Comparison of ENCODE assay signal across 10 cellular contexts in genomic region chr1:202164271-202165037, GRCh38. TPM values are rescaled to one million over a fixed set of nuclear protein-coding genes. Genes with fewer than 3 reads are reported as not detected.
A peak's percentile ranks its signal among the peaks of the same experiment; 100 is the strongest.
DNase-seq lines count a peak whose midpoint lies in the region; ATAC-seq and TF ChIP-seq lines count a peak whose summit lies in the region.
"Had no signal": no experiment of that assay in that cellular context is flagged by ENCODE, and none has a peak within 500 bp of the region (broad histone marks: within the 10 kb centered on the region; RNA-seq: fewer than 3 reads in every experiment).

No MANE protein-coding gene starts in this region.

- no peaks in the 10 kb centered on the region for H3F3A ChIP-seq in GM23248 (ENCODE audit: insufficient read depth)

- H3K27me3 ChIP-seq in GM23248 (replicated peaks; ENCODE audit: insufficient read depth) = no peaks in the 10 kb centered on the region

- intact Hi-C loops in head of caudate nucleus (cut with DNase I) = no loop called here

- no peak for TF ChIP-seq POLR2A in GM18505 (IDR thresholded peaks at IDR 0.05; ENCODE audit: borderline replicate concordance, extremely low read depth, insufficient read depth, insufficient read length)

- no peaks in the 10 kb centered on the region for H3K79me2 ChIP-seq in GM23248 (ENCODE audit: insufficient read depth)

- no peaks in the 10 kb centered on the region for H4K20me1 ChIP-seq in GM23248 (ENCODE audit: insufficient read depth)

- no peak overlapping the region for H3K27ac ChIP-seq in GM23248

- no peak overlapping the region for H3K4me3 ChIP-seq in GM23248

- H3K36me3 ChIP-seq in GM23248 (ENCODE audit: low read depth) = no peaks in the 10 kb centered on the region

- no peaks in the 10 kb centered on the region for H3K27me3 Mint-ChIP-seq in natural killer cell treated with Interleukin-12 subunit alpha and Interleukin-12 subunit beta and Interleukin-15 and Interleukin-18, amount 100 ng/mL, for 72 hours

- peak; percentile 56 to 65 for DNase-seq in activated CD4-positive, alpha-beta T cell treated with anti-CD3 and anti-CD28 coated beads, Interleukin-2, amount 50 U/mL, for 4 hours
- DNase-seq in natural killer cell treated with Interleukin-12 subunit alpha and Interleukin-12 subunit beta and Interleukin-15 and Interleukin-18, amount 100 ng/mL, for 72 hours (ENCODE audit: low spot score) = peak; percentile 90
- DNase-seq in NCI-H2227 treated with DMSO at 0.1 percent for 48 hours (lab: John Stamatoyannopoulos, UW) (no peak), GM23248 (no peak), head of caudate nucleus (no peak), dedifferentiated amniotic fluid mesenchymal stem cell (ENCODE audit: extremely low spot score) (no peak)

- ATAC-seq in GM18505 (IDR thresholded peaks at IDR 0.05; ENCODE audit: unreplicated experiment) (peak; percentile 43), HG03095 (IDR thresholded peaks at IDR 0.05; ENCODE audit: unreplicated experiment) (peak; percentile 69)
- ATAC-seq in natural killer cell treated with Interleukin-12 subunit alpha and Interleukin-12 subunit beta and Interleukin-15 and Interleukin-18, amount 100 ng/mL, for 72 hours = peak; percentile 53 to 70

- no peaks in the 10 kb centered on the region for H3K9me3 Mint-ChIP-seq in natural killer cell treated with Interleukin-12 subunit alpha and Interleukin-12 subunit beta and Interleukin-15 and Interleukin-18, amount 100 ng/mL, for 72 hours

- in situ Hi-C loops in GM23248 (cut with MboI) = no loop called here

- H3K9me3 ChIP-seq in GM23248 (ENCODE audit: low read depth) = no peaks in the 10 kb centered on the region

- no peak overlapping the region for H2AFZ ChIP-seq in GM23248

- WGBS in GM23248 (ENCODE audit: low coverage in 1 of 2, low lambda C conversion rate in 2 of 2, missing lambda C conversion rate in 2 of 2), 2 experiments = 66% methylated on average over 11 of the region's 11 CpGs

- peak overlapping the region; percentile 84 for H3K4me3 Mint-ChIP-seq in natural killer cell treated with Interleukin-12 subunit alpha and Interleukin-12 subunit beta and Interleukin-15 and Interleukin-18, amount 100 ng/mL, for 72 hours

- H3K4me2 ChIP-seq in GM23248 (ENCODE audit: unreplicated experiment) = no peak overlapping the region

- peaks cover 40 to 50% of the 10 kb centered on the region in 2 donors for H3K4me1 Mint-ChIP-seq in natural killer cell treated with Interleukin-12 subunit alpha and Interleukin-12 subunit beta and Interleukin-15 and Interleukin-18, amount 100 ng/mL, for 72 hours (ENCODE audit: low read depth in 2 of 2)

- peak overlapping the region; percentile 90 to 95 for H3K27ac Mint-ChIP-seq in natural killer cell treated with Interleukin-12 subunit alpha and Interleukin-12 subunit beta and Interleukin-15 and Interleukin-18, amount 100 ng/mL, for 72 hours

- no peaks in the 10 kb centered on the region for H3K9me2 ChIP-seq in GM23248 (ENCODE audit: insufficient read depth)

- H3K36me3 Mint-ChIP-seq in natural killer cell treated with Interleukin-12 subunit alpha and Interleukin-12 subunit beta and Interleukin-15 and Interleukin-18, amount 100 ng/mL, for 72 hours = peaks cover 3% of the 10 kb centered on the region

- peaks cover 7% of the 10 kb centered on the region; the same call in 1 of the 2 replicates for H3K4me1 ChIP-seq in GM23248 (ENCODE audit: insufficient read depth)

- no peak overlapping the region for H3K9ac ChIP-seq in GM23248

RNA-seq across cellular contexts. Expression of gene PTPN7, which starts 4.1 kb away (rescaled TPM):
- 100 to 1,000 TPM; 227 to 312 TPM for total RNA-seq in natural killer cell treated with Interleukin-12 subunit alpha and Interleukin-12 subunit beta and Interleukin-15 and Interleukin-18, amount 100 ng/mL, for 72 hours
- total RNA-seq in GM23248 (2014; rRNA removed; shearing (Covaris generic)) = not detected in 2 replicates
- polyA plus RNA-seq in GM23248 (2016; fragmentation: Nextera tagmentation; extraction: Ambion mirVana) = 0.16 TPM in 1 of 2 replicates, not detected in the other

RNA-seq across cellular contexts. Expression of gene ARL8A, which starts 19.9 kb away (rescaled TPM):
- 10 to 100 TPM; 68.0 to 80.0 TPM for total RNA-seq in natural killer cell treated with Interleukin-12 subunit alpha and Interleukin-12 subunit beta and Interleukin-15 and Interleukin-18, amount 100 ng/mL, for 72 hours
- total RNA-seq in GM23248 (2014; rRNA removed; shearing (Covaris generic)) = 25.0 and 32.5 TPM in 2 replicates
- polyA plus RNA-seq in GM23248 (2016; fragmentation: Nextera tagmentation; extraction: Ambion mirVana) = 33.5 and 33.9 TPM in 2 replicates

RNA-seq across cellular contexts. Expression of gene LGR6, which starts 29.1 kb away (rescaled TPM):
- 1 to 10 TPM; 5.8 to 5.9 TPM for total RNA-seq in natural killer cell treated with Interleukin-12 subunit alpha and Interleukin-12 subunit beta and Interleukin-15 and Interleukin-18, amount 100 ng/mL, for 72 hours
- not detected in 2 replicates for total RNA-seq in GM23248 (2014; rRNA removed; shearing (Covaris generic))
- not detected in 2 replicates for polyA plus RNA-seq in GM23248 (2016; fragmentation: Nextera tagmentation; extraction: Ambion mirVana)
- polyA plus RNA-seq: neural cell had no signal

RNA-seq across cellular contexts. Expression of gene GPR37L1, which starts 41.7 kb away (rescaled TPM):
- total RNA-seq in natural killer cell treated with Interleukin-12 subunit alpha and Interleukin-12 subunit beta and Interleukin-15 and Interleukin-18, amount 100 ng/mL, for 72 hours = not detected
- not detected in 2 replicates for total RNA-seq in GM23248 (2014; rRNA removed; shearing (Covaris generic))
- polyA plus RNA-seq in GM23248 (2016; fragmentation: Nextera tagmentation; extraction: Ambion mirVana) = 0.03 TPM in 1 of 2 replicates, not detected in the other
- total RNA-seq: astrocyte had no signal
- polyA plus RNA-seq: neural cell had no signal

Comparison
In these comparisons a context has a peak if more than half of its experiments do, and no peak if none do; other contexts are left out.
1. DNase-seq: peak in activated CD4-positive, alpha-beta T cell treated with anti-CD3 and anti-CD28 coated beads, Interleukin-2, amount 50 U/mL, for 4 hours (2 of 2) and natural killer cell treated with Interleukin-12 subunit alpha and Interleukin-12 subunit beta and Interleukin-15 and Interleukin-18, amount 100 ng/mL, for 72 hours (single experiment); none in NCI-H2227 treated with DMSO at 0.1 percent for 48 hours (single experiment), GM23248 (single experiment), head of caudate nucleus (0 of 42) and dedifferentiated amniotic fluid mesenchymal stem cell (single experiment).
2. RNA of gene PTPN7, which starts 4.1 kb away (total RNA-seq): 227 to 312 TPM in natural killer cell treated with Interleukin-12 subunit alpha and Interleukin-12 subunit beta and Interleukin-15 and Interleukin-18, amount 100 ng/mL, for 72 hours; not detected in GM23248; every median in the first group is over 100 times any median in the second.
3. Peak in every context shown above with its lines, with median percentiles within 50 percentile points of each other: ATAC-seq.